Comparison of ENCODE assay signal across 10 cellular contexts in the genomic region with DNA sequence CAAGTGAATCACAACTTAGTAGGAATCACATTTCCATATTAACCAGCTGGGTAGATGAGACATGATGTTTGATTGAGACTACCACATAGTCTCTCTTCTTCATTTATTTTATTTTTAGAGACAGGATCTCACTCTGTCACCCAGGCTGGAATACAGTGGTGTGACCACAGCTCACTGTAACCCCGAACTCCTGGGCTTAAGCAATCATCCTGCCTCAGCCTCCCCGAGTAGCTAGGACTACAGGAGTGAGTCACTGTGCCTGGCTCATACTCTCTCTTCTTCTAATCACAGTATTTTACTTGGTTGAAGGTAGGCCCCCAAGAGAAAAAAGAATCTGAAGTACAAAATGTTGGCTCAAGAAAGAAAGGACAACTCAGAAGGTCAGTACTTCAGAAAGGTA.
DNase-seq lines count a peak whose midpoint lies in the region; ATAC-seq and TF ChIP-seq lines count a peak whose summit lies in the region.
"Had no signal": no experiment of that assay in that cellular context is flagged by ENCODE, and none has a peak within 500 bp of the region (broad histone marks: within the 10 kb centered on the region; RNA-seq: fewer than 3 reads in every experiment).

No MANE protein-coding gene starts in this region.

- H3K4me3 Mint-ChIP-seq in activated naive CD4-positive, alpha-beta T cell treated with anti-CD3 and anti-CD28 coated beads for 36 hours, result no peak overlapping the region
- H3K4me3 Mint-ChIP-seq in activated naive CD4-positive, alpha-beta T cell treated with anti-CD3 and anti-CD28 coated beads, Interleukin-2, amount 10 ng/mL, durations not matched to agents 7 days and 5 days, result no peak overlapping the region
- H3K4me3 Mint-ChIP-seq in T-cell, result no peak overlapping the region
- H3K4me3 Mint-ChIP-seq in osteocyte (ENCODE audit: unreplicated experiment), result no peak overlapping the region

- ATAC-seq in T-cell (replicated peaks in 1 of 4) (no peak), HG02852 (IDR thresholded peaks at IDR 0.05; ENCODE audit: unreplicated experiment) (no peak)
- ATAC-seq in stimulated activated naive CD8-positive, alpha-beta T cell treated with anti-CD3 and anti-CD28 coated beads, Interleukin-15, Interleukin-2, amounts not matched to agents 100 U/mL and 50 U/mL, for 24 hours, result peak; percentile 62

- peak overlapping the region; percentile 43 for H3K27ac Mint-ChIP-seq in activated naive CD4-positive, alpha-beta T cell treated with anti-CD3 and anti-CD28 coated beads for 36 hours
- no peak overlapping the region for H3K27ac Mint-ChIP-seq in activated naive CD4-positive, alpha-beta T cell treated with anti-CD3 and anti-CD28 coated beads, Interleukin-2, amount 10 ng/mL, durations not matched to agents 7 days and 5 days
- peak overlapping the region; percentile 75 to 86 for H3K27ac Mint-ChIP-seq in T-cell
- H3K27ac Mint-ChIP-seq in osteocyte (ENCODE audit: unreplicated experiment), result no peak overlapping the region

- peaks cover 11% of the 10 kb centered on the region for H3K36me3 Mint-ChIP-seq in activated naive CD4-positive, alpha-beta T cell treated with anti-CD3 and anti-CD28 coated beads for 36 hours (ENCODE audit: low read depth)
- peaks cover 40% of the 10 kb centered on the region for H3K36me3 Mint-ChIP-seq in activated naive CD4-positive, alpha-beta T cell treated with anti-CD3 and anti-CD28 coated beads, Interleukin-2, amount 10 ng/mL, durations not matched to agents 7 days and 5 days
- H3K36me3 Mint-ChIP-seq in T-cell (peaks cover 25% of the 10 kb centered on the region), osteocyte (ENCODE audit: unreplicated experiment) (peaks cover 24% of the 10 kb centered on the region)

- no peaks in the 10 kb centered on the region for H3K9me3 Mint-ChIP-seq in activated naive CD4-positive, alpha-beta T cell treated with anti-CD3 and anti-CD28 coated beads for 36 hours
- H3K9me3 Mint-ChIP-seq in activated naive CD4-positive, alpha-beta T cell treated with anti-CD3 and anti-CD28 coated beads, Interleukin-2, amount 10 ng/mL, durations not matched to agents 7 days and 5 days, result peaks cover 12% of the 10 kb centered on the region
- H3K9me3 Mint-ChIP-seq in T-cell, result peaks cover 0 to 15% (median 6%) of the 10 kb centered on the region in 3 donors
- peaks cover 2% of the 10 kb centered on the region for H3K9me3 Mint-ChIP-seq in osteocyte (ENCODE audit: unreplicated experiment)

- CTCF ChIA-PET in activated naive CD4-positive, alpha-beta T cell treated with anti-CD3 and anti-CD28 coated beads for 36 hours (lab: Charles Lee), result interaction anchor here (1.3 to 1.5 kb wide), 2 partner anchors 11 to 13 kb away, joined by 3 to 5 read pairs; no protein-coding TSS in a partner anchor
- CTCF ChIA-PET in activated naive CD4-positive, alpha-beta T cell treated with anti-CD3 and anti-CD28 coated beads, Interleukin-2, amount 10 ng/mL, durations not matched to agents 7 days and 5 days (lab: Charles Lee), result interaction anchor here (0.7 to 1.2 kb wide), 2 partner anchors 9 to 10 kb away, joined by 3 read pairs; no protein-coding TSS in a partner anchor
- CTCF ChIA-PET in T-cell (lab: Charles Lee), result interaction anchor here in 1 of 2 donors (0.6 to 1.1 kb wide), 2 partner anchors 17 to 104 kb away, joined by 3 to 8 read pairs; no protein-coding TSS in a partner anchor

- POLR2A ChIA-PET in T-cell (lab: Charles Lee), result interaction anchor here in 1 of 2 donors (0.8 kb wide), 1 partner anchor 13 kb away, joined by 3 read pairs; no protein-coding TSS in a partner anchor

- H3K4me1 Mint-ChIP-seq in activated naive CD4-positive, alpha-beta T cell treated with anti-CD3 and anti-CD28 coated beads for 36 hours (ENCODE audit: low read depth), result peaks cover 41% of the 10 kb centered on the region
- peaks cover 43% of the 10 kb centered on the region for H3K4me1 Mint-ChIP-seq in activated naive CD4-positive, alpha-beta T cell treated with anti-CD3 and anti-CD28 coated beads, Interleukin-2, amount 10 ng/mL, durations not matched to agents 7 days and 5 days
- H3K4me1 Mint-ChIP-seq in T-cell (peaks cover 35 to 58% (median 54%) of the 10 kb centered on the region in 3 donors), osteocyte (ENCODE audit: unreplicated experiment) (peaks cover 2% of the 10 kb centered on the region)

- intact Hi-C loops in activated naive CD4-positive, alpha-beta T cell treated with anti-CD3 and anti-CD28 coated beads for 36 hours (cut with micrococcal nuclease), result no loop called here

- DNase-seq in activated naive CD4-positive, alpha-beta T cell treated with anti-CD3 and anti-CD28 coated beads for 36 hours, result peak; percentile 48
- DNase-seq in activated naive CD4-positive, alpha-beta T cell treated with anti-CD3 and anti-CD28 coated beads, Interleukin-2, amount 10 ng/mL, durations not matched to agents 7 days and 5 days, result no peak
- DNase-seq in T-cell (no peak), fibroblast of peridontal ligament (ENCODE audit: extremely low read depth) (peak; percentile 37), DMS53 treated with DMSO at 0.1 percent for 48 hours (lab: John Stamatoyannopoulos, UW; ENCODE audit: unreplicated experiment) (no peak), osteocyte (ENCODE audit: extremely low spot score, unreplicated experiment) (no peak)
- DNase-seq in stimulated activated naive CD8-positive, alpha-beta T cell treated with anti-CD3 and anti-CD28 coated beads, Interleukin-15, Interleukin-2, amounts not matched to agents 100 U/mL and 50 U/mL, for 24 hours, result peak; percentile 33
- DNase-seq: GOT3, small intestine had no signal

- H3K27me3 Mint-ChIP-seq in activated naive CD4-positive, alpha-beta T cell treated with anti-CD3 and anti-CD28 coated beads for 36 hours (ENCODE audit: low read depth), result no peaks in the 10 kb centered on the region
- H3K27me3 Mint-ChIP-seq in activated naive CD4-positive, alpha-beta T cell treated with anti-CD3 and anti-CD28 coated beads, Interleukin-2, amount 10 ng/mL, durations not matched to agents 7 days and 5 days, result no peaks in the 10 kb centered on the region
- H3K27me3 Mint-ChIP-seq in T-cell (no peaks in the 10 kb centered on the region), osteocyte (ENCODE audit: unreplicated experiment) (no peaks in the 10 kb centered on the region)

- TF ChIP-seq CTCF in osteocyte (IDR thresholded peaks at IDR 0.05), result no peak

Comparison
In these comparisons a context has a peak if more than half of its experiments do, and no peak if none do; other contexts are left out.
1. DNase-seq: peak in activated naive CD4-positive, alpha-beta T cell treated with anti-CD3 and anti-CD28 coated beads for 36 hours (single experiment), fibroblast of peridontal ligament (single experiment) and stimulated activated naive CD8-positive, alpha-beta T cell treated with anti-CD3 and anti-CD28 coated beads, Interleukin-15, Interleukin-2, amounts not matched to agents 100 U/mL and 50 U/mL, for 24 hours (single experiment); none in activated naive CD4-positive, alpha-beta T cell treated with anti-CD3 and anti-CD28 coated beads, Interleukin-2, amount 10 ng/mL, durations not matched to agents 7 days and 5 days (single experiment), T-cell (0 of 34), DMS53 treated with DMSO at 0.1 percent for 48 hours (single experiment) and osteocyte (single experiment).
2. H3K27ac Mint-ChIP-seq: peak in activated naive CD4-positive, alpha-beta T cell treated with anti-CD3 and anti-CD28 coated beads for 36 hours (single experiment) and T-cell (2 of 2); none in activated naive CD4-positive, alpha-beta T cell treated with anti-CD3 and anti-CD28 coated beads, Interleukin-2, amount 10 ng/mL, durations not matched to agents 7 days and 5 days (single experiment) and osteocyte (single experiment).